In the genomic region with DNA sequence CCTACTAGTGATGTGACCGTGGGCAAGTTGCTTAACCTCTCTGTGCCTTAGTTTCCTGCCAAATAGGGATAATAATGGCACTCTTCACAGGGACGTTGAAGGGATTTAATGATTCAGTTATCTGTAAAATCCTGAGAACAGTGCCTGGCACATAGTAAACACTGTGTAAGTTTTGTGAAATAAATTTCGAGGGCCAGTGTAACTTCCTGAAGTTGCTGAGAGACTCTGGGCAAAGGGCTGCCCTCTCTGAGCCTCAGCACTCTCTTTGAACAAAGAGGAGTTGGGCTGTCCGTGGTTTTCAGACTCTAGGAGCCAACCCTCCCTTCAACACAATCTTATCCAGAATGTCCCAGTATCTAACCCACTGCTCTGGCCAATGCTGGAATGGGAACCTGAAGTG, we compare ENCODE assay signal across 22 cellular contexts. TPM values are rescaled to one million over a fixed set of nuclear protein-coding genes. Genes with fewer than 3 reads are reported as not detected.
DNase-seq lines count a peak whose midpoint lies in the region; ATAC-seq and TF ChIP-seq lines count a peak whose summit lies in the region.
"Had no signal": no experiment of that assay in that cellular context is flagged by ENCODE, and none has a peak within 500 bp of the region (broad histone marks: within the 10 kb centered on the region; RNA-seq: fewer than 3 reads in every experiment).

No MANE protein-coding gene starts in this region.

- H3K9me2 ChIP-seq in hepatocyte (replicated peaks; ENCODE audit: insufficient read depth) = no peaks in the 10 kb centered on the region

- no peaks in the 10 kb centered on the region for H3K27me3 ChIP-seq in hepatocyte
- no peaks in the 10 kb centered on the region for H3K27me3 ChIP-seq in smooth muscle cell (ENCODE audit: low read depth)

- H3K4me1 ChIP-seq in hepatocyte (ENCODE audit: insufficient read depth) = peaks cover 23% of the 10 kb centered on the region
- H3K4me1 ChIP-seq in smooth muscle cell (ENCODE audit: low read depth) = peaks cover 21% of the 10 kb centered on the region

- H3K9me3 ChIP-seq in hepatocyte (ENCODE audit: low read depth) (no peaks in the 10 kb centered on the region), smooth muscle cell (replicated peaks; ENCODE audit: low read depth) (no peaks in the 10 kb centered on the region)
- H3K9me3 ChIP-seq: BLaER1, SJCRH30 had no signal

- H3K4me3 ChIP-seq in hepatocyte (no peak overlapping the region), smooth muscle cell (no peak overlapping the region)
- H3K4me3 ChIP-seq: BLaER1, SJCRH30 had no signal

- no peak for DNase-seq in activated naive CD8-positive, alpha-beta T cell treated with anti-CD3 and anti-CD28 coated beads, Interleukin-2, amount 50 U/mL, for 24 hours
- DNase-seq in hepatocyte (ENCODE audit: low spot score) (no peak), nephron progenitor cell (no peak), smooth muscle cell (lab: John Stamatoyannopoulos, UW; ENCODE audit: unreplicated experiment) (no peak), HT-29 (ENCODE audit: low spot score) (no peak), NCI-H345 (lab: John Stamatoyannopoulos, UW) (no peak)
- DNase-seq: ACHN; CD4-positive, alpha-beta T cell; DND-41; NCI-H1105; NCI-H2029 treated with DMSO at 0.1 percent for 48 hours; NCI-H2171; NCI-H446; NCI-H526; SJCRH30 had no signal

- H3K27ac Mint-ChIP-seq in activated naive CD8-positive, alpha-beta T cell = no peak overlapping the region
- H3K27ac Mint-ChIP-seq in activated naive CD8-positive, alpha-beta T cell treated with anti-CD3 and anti-CD28 coated beads, Interleukin-2, amount 50 U/mL, for 24 hours = no peak overlapping the region
- H3K27ac Mint-ChIP-seq in nephron progenitor cell = no peak overlapping the region

- H3K4me2 ChIP-seq in hepatocyte = peak overlapping the region; percentile 95
- peak overlapping the region; percentile 4 for H3K4me2 ChIP-seq in smooth muscle cell
- H3K4me2 ChIP-seq: KMS-11 had no signal

- peak overlapping the region; percentile 85 for H3K4me3 Mint-ChIP-seq in activated naive CD8-positive, alpha-beta T cell
- H3K4me3 Mint-ChIP-seq in activated naive CD8-positive, alpha-beta T cell treated with anti-CD3 and anti-CD28 coated beads, Interleukin-2, amount 50 U/mL, for 24 hours = no peak overlapping the region
- peak overlapping the region; percentile 2 for H3K4me3 Mint-ChIP-seq in nephron progenitor cell

- no peak overlapping the region for H3K27ac ChIP-seq in hepatocyte
- H3K27ac ChIP-seq in smooth muscle cell (ENCODE audit: low read depth) = no peak overlapping the region
- H3K27ac ChIP-seq: 22Rv1, BLaER1, KMS-11, SJCRH30 had no signal

- H3K36me3 Mint-ChIP-seq in activated naive CD8-positive, alpha-beta T cell = no peaks in the 10 kb centered on the region
- H3K36me3 Mint-ChIP-seq in activated naive CD8-positive, alpha-beta T cell treated with anti-CD3 and anti-CD28 coated beads, Interleukin-2, amount 50 U/mL, for 24 hours (ENCODE audit: low read depth) = no peaks in the 10 kb centered on the region
- no peaks in the 10 kb centered on the region for H3K36me3 Mint-ChIP-seq in nephron progenitor cell (ENCODE audit: low read depth)

- H3F3A ChIP-seq in smooth muscle cell (ENCODE audit: low read depth) = peaks cover 7% of the 10 kb centered on the region

- no peaks in the 10 kb centered on the region for H3K36me3 ChIP-seq in hepatocyte (replicated peaks; ENCODE audit: insufficient read depth, low read depth)
- H3K36me3 ChIP-seq in smooth muscle cell (ENCODE audit: low read depth) = no peaks in the 10 kb centered on the region
- H3K36me3 ChIP-seq: BLaER1, SJCRH30 had no signal

- no peak for ATAC-seq in activated naive CD8-positive, alpha-beta T cell treated with anti-CD3 and anti-CD28 coated beads, Interleukin-2, amount 50 U/mL, for 24 hours
- ATAC-seq in HG03354 (IDR thresholded peaks at IDR 0.05; ENCODE audit: poor library complexity, severe bottlenecking, unreplicated experiment) = no peak

- H3K4me1 Mint-ChIP-seq in activated naive CD8-positive, alpha-beta T cell (ENCODE audit: low read depth) = peaks cover 9% of the 10 kb centered on the region
- H3K4me1 Mint-ChIP-seq in activated naive CD8-positive, alpha-beta T cell treated with anti-CD3 and anti-CD28 coated beads, Interleukin-2, amount 50 U/mL, for 24 hours = peaks cover 6% of the 10 kb centered on the region
- H3K4me1 Mint-ChIP-seq in nephron progenitor cell = peaks cover 52% of the 10 kb centered on the region

- H4K20me1 ChIP-seq in hepatocyte (ENCODE audit: insufficient read depth, poor library complexity, severe bottlenecking) (peaks cover 2% of the 10 kb centered on the region), smooth muscle cell (ENCODE audit: low read depth) (peaks cover 17% of the 10 kb centered on the region)

- TF ChIP-seq CTCF in hepatocyte (IDR thresholded peaks at IDR 0.05; ENCODE audit: poor library complexity) (no peak), nephron progenitor cell (IDR thresholded peaks at IDR 0.05) (no peak), smooth muscle cell (IDR thresholded peaks at IDR 0.05; ENCODE audit: borderline replicate concordance, insufficient read depth, poor library complexity, severe bottlenecking) (no peak)

- H3K9ac ChIP-seq in smooth muscle cell (ENCODE audit: low read depth) = no peak overlapping the region
- H3K9ac ChIP-seq: BLaER1, KMS-11 had no signal

- peaks cover 5% of the 10 kb centered on the region for H3K27me3 Mint-ChIP-seq in activated naive CD8-positive, alpha-beta T cell
- peaks cover 24% of the 10 kb centered on the region for H3K27me3 Mint-ChIP-seq in activated naive CD8-positive, alpha-beta T cell treated with anti-CD3 and anti-CD28 coated beads, Interleukin-2, amount 50 U/mL, for 24 hours
- H3K27me3 Mint-ChIP-seq in nephron progenitor cell (ENCODE audit: low read depth, poor library complexity) = no peaks in the 10 kb centered on the region

- WGBS in hepatocyte (ENCODE audit: low lambda C conversion rate, missing lambda C conversion rate) = 81% methylated on average over 4 of the region's 4 CpGs
- 84% methylated on average over 4 of the region's 4 CpGs for WGBS in smooth muscle cell (ENCODE audit: low lambda C conversion rate)

- no peak overlapping the region for H2AFZ ChIP-seq in hepatocyte
- H2AFZ ChIP-seq in smooth muscle cell (ENCODE audit: low read depth) = no peak overlapping the region

- H3K9me3 Mint-ChIP-seq in activated naive CD8-positive, alpha-beta T cell (ENCODE audit: low read depth) = no peaks in the 10 kb centered on the region
- H3K9me3 Mint-ChIP-seq in activated naive CD8-positive, alpha-beta T cell treated with anti-CD3 and anti-CD28 coated beads, Interleukin-2, amount 50 U/mL, for 24 hours = no peaks in the 10 kb centered on the region
- no peaks in the 10 kb centered on the region for H3K9me3 Mint-ChIP-seq in nephron progenitor cell
- H3K9me3 Mint-ChIP-seq: CD4-positive, alpha-beta T cell had no signal

- H3K79me2 ChIP-seq in hepatocyte (peaks cover 50% of the 10 kb centered on the region), smooth muscle cell (ENCODE audit: low read depth) (peaks cover 37% of the 10 kb centered on the region)

RNA-seq across cellular contexts. Expression of a gene that starts 2.5 kb away (rescaled TPM):
- total RNA-seq in hepatocyte = 20.4 and 26.3 TPM in 2 replicates
- 33.0 and 35.9 TPM in 2 replicates for polyA plus RNA-seq in hepatocyte
- total RNA-seq in smooth muscle cell = 22.5 and 29.1 TPM in 2 replicates
- 40.6 and 42.8 TPM in 2 replicates for polyA plus RNA-seq in smooth muscle cell
- 25.7 and 27.4 TPM in 2 replicates for total RNA-seq in HT-29 (2014; rRNA removed; shearing (Covaris generic))
- total RNA-seq: OCI-LY7 had no signal

RNA-seq across cellular contexts. Expression of a gene that starts 13.3 kb away (rescaled TPM):
- not detected in 2 replicates for total RNA-seq in hepatocyte
- 0.39 and 1.3 TPM in 2 replicates for polyA plus RNA-seq in hepatocyte
- 0.31 TPM in 1 of 2 replicates, not detected in the other for total RNA-seq in smooth muscle cell
- polyA plus RNA-seq in smooth muscle cell = 0.26 and 0.78 TPM in 2 replicates
- 0.48 TPM in 1 of 2 replicates, not detected in the other for total RNA-seq in HT-29 (2014; rRNA removed; shearing (Covaris generic))
- total RNA-seq: CD4-positive, alpha-beta T cell; G401; OCI-LY7; SJCRH30 had no signal

RNA-seq across cellular contexts. Expression of a gene that starts 31.2 kb away (rescaled TPM):
- total RNA-seq in hepatocyte = 1,102 and 1,276 TPM in 2 replicates
- 305 and 308 TPM in 2 replicates for polyA plus RNA-seq in hepatocyte
- total RNA-seq in smooth muscle cell = 1,012 and 1,090 TPM in 2 replicates
- polyA plus RNA-seq in smooth muscle cell = 307 and 339 TPM in 2 replicates
- total RNA-seq in HT-29 (2014; rRNA removed; shearing (Covaris generic)) = 1,706 and 1,805 TPM in 2 replicates

RNA-seq across cellular contexts. Expression of a gene that starts 47.2 kb away (rescaled TPM):
- total RNA-seq in hepatocyte (8.7 and 9.0 TPM in 2 replicates), smooth muscle cell (2.3 and 3.6 TPM in 2 replicates)
- polyA plus RNA-seq in hepatocyte (3.7 and 4.1 TPM in 2 replicates), smooth muscle cell (5.6 and 7.3 TPM in 2 replicates)
- total RNA-seq in HT-29 (2014; rRNA removed; shearing (Covaris generic)) = 7.4 and 8.6 TPM in 2 replicates
